Comparison of ENCODE assay signal across 16 cellular contexts in the genomic region with DNA sequence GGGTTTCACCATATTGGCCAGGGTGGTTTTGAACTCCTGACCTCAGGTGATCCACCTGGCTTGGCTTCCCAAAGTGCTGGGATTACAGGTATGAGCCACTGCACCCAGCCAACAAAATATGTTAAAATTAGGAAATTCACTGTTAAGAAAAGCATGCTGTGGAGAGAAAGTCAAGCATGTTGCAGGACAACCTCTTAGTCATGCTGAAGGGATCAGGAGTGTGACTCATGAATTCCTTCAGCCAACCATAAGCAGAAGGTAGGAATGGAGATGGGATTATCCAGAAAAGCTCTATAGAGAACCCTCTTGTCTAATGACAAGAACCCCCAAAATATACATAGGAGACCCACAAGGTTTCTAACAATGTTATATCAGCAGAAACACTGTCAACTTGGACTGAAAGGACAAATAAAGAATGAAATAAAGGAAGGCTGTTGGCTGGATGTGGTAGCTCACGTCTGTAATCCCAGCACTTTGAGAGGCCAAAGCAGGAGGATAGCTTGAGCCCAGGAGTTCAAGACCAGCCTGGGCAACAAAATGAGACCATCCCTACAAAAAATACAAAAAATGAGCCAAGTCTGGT. TPM values are rescaled to one million over a fixed set of nuclear protein-coding genes. Genes with fewer than 3 reads are reported as not detected.
A peak's percentile ranks its signal among the peaks of the same experiment; 100 is the strongest.
DNase-seq lines count a peak whose midpoint lies in the region; ATAC-seq and TF ChIP-seq lines count a peak whose summit lies in the region.
"Had no signal": no experiment of that assay in that cellular context is flagged by ENCODE, and none has a peak within 500 bp of the region (broad histone marks: within the 10 kb centered on the region; RNA-seq: fewer than 3 reads in every experiment).

No MANE protein-coding gene starts in this region.

- H3K27ac Mint-ChIP-seq in Caco-2 (ENCODE audit: unreplicated experiment), result peak overlapping the region; percentile 34
- H3K27ac Mint-ChIP-seq: brain had no signal

- H3K36me3 ChIP-seq in Caco-2 (ENCODE audit: control insufficient read depth, insufficient read depth, low read length), result no peaks in the 10 kb centered on the region; the same call in 1 of the 2 replicates
- no peaks in the 10 kb centered on the region for H3K36me3 ChIP-seq in brain microvascular endothelial cell (replicated peaks)
- H3K36me3 ChIP-seq: lower lobe of right lung, spleen had no signal

- in situ Hi-C loops in brain microvascular endothelial cell (cut with HindIII; ENCODE audit: low pct_ligation_motif_present, low sequenced_read_pairs), result no loop called here

- TF ChIP-seq CTCF in Caco-2 (IDR thresholded peaks at IDR 0.05; ENCODE audit: insufficient read depth in 1 of 2, low read depth in 1 of 2, low read length in 1 of 2, severe bottlenecking in 1 of 2, unreplicated experiment in 1 of 2) (no peak), brain microvascular endothelial cell (IDR thresholded peaks at IDR 0.05; ENCODE audit: low read depth, low read length, missing control alignments) (no peak)

- H3K36me3 Mint-ChIP-seq in Caco-2 (ENCODE audit: insufficient read depth, unreplicated experiment), result peaks cover 12% of the 10 kb centered on the region

- no peaks in the 10 kb centered on the region for H3K27me3 Mint-ChIP-seq in Caco-2 (ENCODE audit: insufficient read depth, unreplicated experiment)
- H3K27me3 Mint-ChIP-seq: brain; CD8-positive, alpha-beta memory T cell had no signal

- no peak for ATAC-seq in GM19328 (IDR thresholded peaks at IDR 0.05; ENCODE audit: unreplicated experiment)

- H3K9me3 ChIP-seq in Caco-2, result peaks cover 12% of the 10 kb centered on the region

- peaks cover 30% of the 10 kb centered on the region for H3K9me3 Mint-ChIP-seq in Caco-2 (ENCODE audit: unreplicated experiment)

- intact Hi-C loops in Caco-2 (cut with micrococcal nuclease; ENCODE audit: unreplicated experiment), result no loop called here

- no peak for DNase-seq in Caco-2
- DNase-seq in HS-5 (ENCODE audit: low read depth), result peak; percentile 41
- DNase-seq in brain microvascular endothelial cell, result peak; percentile 46
- peak; percentile 79 for DNase-seq in kidney tubule cell (ENCODE audit: low spot score)
- DNase-seq in HK-2 (ENCODE audit: unreplicated experiment), result no peak
- no peak for DNase-seq in UCSD-AML1 (lab: John Stamatoyannopoulos, UW; ENCODE audit: unreplicated experiment)
- no peak for DNase-seq in effector CD8-positive, alpha-beta T cell (lab: John Stamatoyannopoulos, UW)
- DNase-seq: activated CD4-positive, alpha-beta T cell treated with anti-CD3 and anti-CD28 coated beads, Interleukin-2, amount 50 U/mL, for 48 hours; CD8-positive, alpha-beta memory T cell; lower lobe of right lung; NCI-H2227 treated with DMSO at 0.1 percent for 48 hours; spleen; T-helper 2 cell had no signal

- POLR2A ChIA-PET in Caco-2 (lab: Charles Lee), result no interaction called here

- H3K4me3 ChIP-seq in Caco-2 (ENCODE audit: low read depth, low read length) (no peak overlapping the region), brain microvascular endothelial cell (ENCODE audit: low read depth, low read length) (no peak overlapping the region)
- H3K4me3 ChIP-seq: lower lobe of right lung, spleen had no signal

- no peaks in the 10 kb centered on the region for H3K4me1 Mint-ChIP-seq in Caco-2 (ENCODE audit: low read depth, unreplicated experiment)

- no peak overlapping the region for H3K27ac ChIP-seq in brain microvascular endothelial cell
- H3K27ac ChIP-seq: lower lobe of right lung had no signal

- no TSS peak for BruUV-seq in Caco-2 (replicated peaks; lab: Mats Ljungman, UMichigan)

- H3K4me1 ChIP-seq in Caco-2, result no peaks in the 10 kb centered on the region
- H3K4me1 ChIP-seq: lower lobe of right lung had no signal

- H3K27me3 ChIP-seq in Caco-2 (replicated peaks; ENCODE audit: control insufficient read depth, insufficient read depth, low read length), result no peaks in the 10 kb centered on the region
- H3K27me3 ChIP-seq in brain microvascular endothelial cell (replicated peaks), result no peaks in the 10 kb centered on the region
- H3K27me3 ChIP-seq: spleen had no signal

- H3K4me3 Mint-ChIP-seq in Caco-2 (ENCODE audit: unreplicated experiment), result no peak overlapping the region
- H3K4me3 Mint-ChIP-seq: brain had no signal

- CTCF ChIA-PET in Caco-2 (lab: Charles Lee), result no interaction called here

RNA-seq across cellular contexts. Expression of a gene that starts 16.0 kb away (rescaled TPM):
- total RNA-seq in Caco-2 (2022), result 38.7 and 44.8 TPM in 2 replicates

RNA-seq across cellular contexts. Expression of a gene that starts 58.7 kb away (rescaled TPM):
- total RNA-seq in Caco-2 (2022), result not detected in 2 replicates
- total RNA-seq: CD8-positive, alpha-beta memory T cell; lower lobe of right lung; OCI-LY7 had no signal

Comparison
In these comparisons a context has a peak if more than half of its experiments do, and no peak if none do; other contexts are left out.
1. DNase-seq: peak in HS-5 (single experiment), brain microvascular endothelial cell (single experiment) and kidney tubule cell (single experiment); none in Caco-2 (0 of 2), HK-2 (single experiment), UCSD-AML1 (single experiment) and effector CD8-positive, alpha-beta T cell (single experiment).